ENCODE assay signal across 8 cellular contexts in genomic region chr13:52846567-52847321, GRCh38. TPM values are rescaled to one million over a fixed set of nuclear protein-coding genes. Genes with fewer than 3 reads are reported as not detected.
DNase-seq lines count a peak whose midpoint lies in the region; ATAC-seq and TF ChIP-seq lines count a peak whose summit lies in the region.

No MANE protein-coding gene starts in this region.

- WGBS in tibial nerve, 2 donors: 6 to 8% methylated on average over 45 to 69 of the region's 100 CpGs

- intact Hi-C loops in colonic mucosa (cut with DNase I): loop anchor here (10.0 kb wide), 1 partner anchor 232 kb away; no protein-coding TSS in a partner anchor
- intact Hi-C loops in left lung (cut with DNase I): no loop called here

- ATAC-seq in left lung (peak; percentile 72), GM19452 (IDR thresholded peaks at IDR 0.05; ENCODE audit: unreplicated experiment) (no peak), GM21619 (IDR thresholded peaks at IDR 0.05; ENCODE audit: unreplicated experiment) (no peak)

- peak; percentile 44 for DNase-seq in activated T-cell treated with anti-CD3 and anti-CD28 coated beads for 48 hours (ENCODE audit: low read depth)
- DNase-seq in activated T-cell treated with anti-CD3 and anti-CD28 coated beads for 4 hours: no peak
- DNase-seq in colonic mucosa: peak; percentile 63
- peak; percentile 47 to 83 for DNase-seq in left lung
- DNase-seq in tibial nerve (ENCODE audit: low spot score in 2 of 2): peak; percentile 23 to 48
- DNase-seq in NCI-H345 (lab: John Stamatoyannopoulos, UW): no peak

- H3K9me3 ChIP-seq in colonic mucosa: no peaks in the 10 kb centered on the region
- no peaks in the 10 kb centered on the region for H3K9me3 ChIP-seq in left lung
- H3K9me3 ChIP-seq in tibial nerve: no peaks in the 10 kb centered on the region

- H3K4me3 ChIP-seq in colonic mucosa (no peak overlapping the region), left lung (no peak overlapping the region), tibial nerve (peak overlapping the region in 2 of 4 donors; percentile 9 to 41)

- no peak overlapping the region for H3K9ac ChIP-seq in colonic mucosa (ENCODE audit: low read depth in 2 of 2, low read length in 2 of 2)

- H3K27me3 ChIP-seq in colonic mucosa: peaks cover 70% of the 10 kb centered on the region
- H3K27me3 ChIP-seq in left lung: peaks cover 86 to 98% of the 10 kb centered on the region in 2 donors
- peaks cover 0 to 84% of the 10 kb centered on the region in 2 donors for H3K27me3 ChIP-seq in tibial nerve

- TF ChIP-seq EP300 in tibial nerve (IDR thresholded peaks at IDR 0.05): no peak

- H3K4me1 ChIP-seq in colonic mucosa (peaks cover 9% of the 10 kb centered on the region), left lung (peaks cover 8 to 33% of the 10 kb centered on the region in 2 donors), tibial nerve (peaks cover 0 to 59% (median 4%) of the 10 kb centered on the region in 4 donors)

- TF ChIP-seq POLR2A in tibial nerve (IDR thresholded peaks at IDR 0.05): no peak

- TF ChIP-seq CTCF in colonic mucosa (IDR thresholded peaks at IDR 0.05) (no peak), left lung (IDR thresholded peaks at IDR 0.05) (no peak), tibial nerve (IDR thresholded peaks at IDR 0.05) (peak; percentile 33 to 75 (median 55))

- H3K27ac ChIP-seq in colonic mucosa: no peak overlapping the region
- H3K27ac ChIP-seq in left lung: no peak overlapping the region
- H3K27ac ChIP-seq in tibial nerve: no peak overlapping the region

- H3K36me3 ChIP-seq in colonic mucosa (no peaks in the 10 kb centered on the region), left lung (no peaks in the 10 kb centered on the region), tibial nerve (no peaks in the 10 kb centered on the region)

RNA-seq across cellular contexts. Expression of gene PCDH8, which starts 1.7 kb away (rescaled TPM):
- total RNA-seq in colonic mucosa: under 1 TPM; 0.15 to 0.21 TPM
- total RNA-seq in left lung: not detected
- total RNA-seq in tibial nerve: 1 to 10 TPM in 2 of 4 donors, under 1 TPM in 1, not detected in 1; 0.60 to 4.3 (median 1.7) TPM

Comparison
In these comparisons a context has a peak if more than half of its experiments do, and no peak if none do; other contexts are left out.
1. DNase-seq: peak in activated T-cell treated with anti-CD3 and anti-CD28 coated beads for 48 hours (single experiment), colonic mucosa (single experiment), left lung (2 of 2) and tibial nerve (2 of 2); none in activated T-cell treated with anti-CD3 and anti-CD28 coated beads for 4 hours (single experiment) and NCI-H345 (single experiment).
2. CTCF ChIP-seq: peak in tibial nerve (5 of 5); none in colonic mucosa (single experiment) and left lung (0 of 2).